17 cellular contexts compared by ENCODE assay signal in genomic region chr7:901041-901387, GRCh38. TPM values are rescaled to one million over a fixed set of nuclear protein-coding genes. Genes with fewer than 3 reads are reported as not detected.
DNase-seq lines count a peak whose midpoint lies in the region; ATAC-seq and TF ChIP-seq lines count a peak whose summit lies in the region.
"Had no signal": no experiment of that assay in that cellular context is flagged by ENCODE, and none has a peak within 500 bp of the region (broad histone marks: within the 10 kb centered on the region; RNA-seq: fewer than 3 reads in every experiment).

No MANE protein-coding gene starts in this region.

- no peaks in the 10 kb centered on the region for H3K9me2 ChIP-seq in SK-N-SH

- H3K27me3 ChIP-seq in SK-N-SH (ENCODE audit: insufficient read depth) (no peaks in the 10 kb centered on the region), layer of hippocampus (ENCODE audit: control insufficient read depth, insufficient read depth, low read length) (no peaks in the 10 kb centered on the region)
- H3K27me3 ChIP-seq: ovary, thyroid gland had no signal

- no peak overlapping the region for H3K4me3 Mint-ChIP-seq in activated CD8-positive, alpha-beta T cell treated with anti-CD3 and anti-CD28 coated beads for 36 hours
- no peak overlapping the region for H3K4me3 Mint-ChIP-seq in activated CD8-positive, alpha-beta T cell treated with anti-CD3 and anti-CD28 coated beads, Interleukin-2, amount 10 ng/mL, durations not matched to agents 7 days and 5 days
- no peak overlapping the region for H3K4me3 Mint-ChIP-seq in stimulated activated naive CD8-positive, alpha-beta T cell treated with anti-CD3 and anti-CD28 coated beads, Interleukin-15, amount 100 ng/mL, for 72 hours
- H3K4me3 Mint-ChIP-seq: activated naive CD4-positive, alpha-beta T cell treated with anti-CD3 and anti-CD28 coated beads, Interleukin-2, amount 50 U/mL, for 24 hours had no signal

- intact Hi-C loops in activated CD8-positive, alpha-beta T cell treated with anti-CD3 and anti-CD28 coated beads for 36 hours (cut with micrococcal nuclease) = no loop called here

- WGBS in SK-N-SH (ENCODE audit: low lambda C conversion rate) = 74% methylated on average over 6 of the region's 8 CpGs

- H3K4me2 ChIP-seq in SK-N-SH = peak overlapping the region; percentile 57

- H3K36me3 Mint-ChIP-seq in activated CD8-positive, alpha-beta T cell treated with anti-CD3 and anti-CD28 coated beads for 36 hours (ENCODE audit: low read depth) = peaks cover 23% of the 10 kb centered on the region
- peaks cover 8% of the 10 kb centered on the region for H3K36me3 Mint-ChIP-seq in activated CD8-positive, alpha-beta T cell treated with anti-CD3 and anti-CD28 coated beads, Interleukin-2, amount 10 ng/mL, durations not matched to agents 7 days and 5 days (ENCODE audit: low read depth)

- TF ChIP-seq EP300 in SK-N-SH (IDR thresholded peaks at IDR 0.05; ENCODE audit: borderline replicate concordance in 1 of 2, low read depth in 1 of 2, low read length in 1 of 2) = no peak

- DNase-seq in activated CD8-positive, alpha-beta T cell treated with anti-CD3 and anti-CD28 coated beads for 36 hours = no peak
- no peak for DNase-seq in activated CD8-positive, alpha-beta T cell treated with anti-CD3 and anti-CD28 coated beads, Interleukin-2, amount 10 ng/mL, durations not matched to agents 7 days and 5 days
- no peak for DNase-seq in SK-N-SH
- DNase-seq in stimulated activated naive CD8-positive, alpha-beta T cell treated with anti-CD3 and anti-CD28 coated beads, Interleukin-15, amount 100 ng/mL, for 72 hours = no peak
- DNase-seq in activated CD8-positive, alpha-beta memory T cell treated with anti-CD3 and anti-CD28 coated beads for 24 hours = no peak
- DNase-seq in NCI-H345 (lab: John Stamatoyannopoulos, UW) = no peak
- DNase-seq: activated T-cell treated with anti-CD3 and anti-CD28 coated beads, Interleukin-2, amount 50 U/mL, for 1 hour; NCI-H1417 treated with DMSO at 0.1 percent for 48 hours had no signal

- CTCF ChIA-PET in activated CD8-positive, alpha-beta T cell treated with anti-CD3 and anti-CD28 coated beads for 36 hours (lab: Charles Lee) = no interaction called here
- CTCF ChIA-PET in activated CD8-positive, alpha-beta T cell treated with anti-CD3 and anti-CD28 coated beads, Interleukin-2, amount 10 ng/mL, durations not matched to agents 7 days and 5 days (lab: Charles Lee) = no interaction called here
- CTCF ChIA-PET in SK-N-SH (lab: Yijun Ruan, JAX) = interaction anchor here (0.6 to 3.6 kb wide), 10 partner anchors 9 to 729 kb away, joined by 3 to 15 read pairs (median 4); partner anchors contain the start of gene GPR146

- H3K36me3 ChIP-seq in SK-N-SH (replicated peaks in 1 of 2; ENCODE audit: control insufficient read depth in 1 of 2, insufficient read depth in 2 of 2, low read length in 1 of 2) = peaks cover 0 to 18% of the 10 kb centered on the region in 2 experiments
- H3K36me3 ChIP-seq: ovary had no signal

- no peaks in the 10 kb centered on the region for H3K9me3 ChIP-seq in SK-N-SH
- H3K9me3 ChIP-seq: gastrocnemius medialis, left lung, ovary, thyroid gland had no signal

- ATAC-seq in activated CD8-positive, alpha-beta T cell treated with anti-CD3 and anti-CD28 coated beads for 36 hours = peak; percentile 10
- ATAC-seq in activated CD8-positive, alpha-beta T cell treated with anti-CD3 and anti-CD28 coated beads, Interleukin-2, amount 10 ng/mL, durations not matched to agents 7 days and 5 days = no peak
- ATAC-seq in stimulated activated naive CD8-positive, alpha-beta T cell treated with anti-CD3 and anti-CD28 coated beads, Interleukin-15, amount 100 ng/mL, for 72 hours = peak; percentile 24
- no peak for ATAC-seq in GM18909 (IDR thresholded peaks at IDR 0.05; ENCODE audit: poor library complexity, unreplicated experiment)

- H3K4me1 Mint-ChIP-seq in activated CD8-positive, alpha-beta T cell treated with anti-CD3 and anti-CD28 coated beads for 36 hours (ENCODE audit: low read depth) = no peaks in the 10 kb centered on the region
- H3K4me1 Mint-ChIP-seq in activated CD8-positive, alpha-beta T cell treated with anti-CD3 and anti-CD28 coated beads, Interleukin-2, amount 10 ng/mL, durations not matched to agents 7 days and 5 days (ENCODE audit: low read depth) = no peaks in the 10 kb centered on the region
- no peaks in the 10 kb centered on the region for H3K4me1 Mint-ChIP-seq in stimulated activated naive CD8-positive, alpha-beta T cell treated with anti-CD3 and anti-CD28 coated beads, Interleukin-15, amount 100 ng/mL, for 72 hours
- H3K4me1 Mint-ChIP-seq: activated naive CD4-positive, alpha-beta T cell treated with anti-CD3 and anti-CD28 coated beads, Interleukin-2, amount 50 U/mL, for 24 hours had no signal

- no peaks in the 10 kb centered on the region for H3K79me2 ChIP-seq in SK-N-SH (ENCODE audit: insufficient read depth)

- no peak overlapping the region for H3K27ac Mint-ChIP-seq in activated CD8-positive, alpha-beta T cell treated with anti-CD3 and anti-CD28 coated beads for 36 hours
- H3K27ac Mint-ChIP-seq in activated CD8-positive, alpha-beta T cell treated with anti-CD3 and anti-CD28 coated beads, Interleukin-2, amount 10 ng/mL, durations not matched to agents 7 days and 5 days = no peak overlapping the region
- no peak overlapping the region for H3K27ac Mint-ChIP-seq in stimulated activated naive CD8-positive, alpha-beta T cell treated with anti-CD3 and anti-CD28 coated beads, Interleukin-15, amount 100 ng/mL, for 72 hours
- H3K27ac Mint-ChIP-seq: activated naive CD4-positive, alpha-beta T cell treated with anti-CD3 and anti-CD28 coated beads, Interleukin-2, amount 50 U/mL, for 24 hours had no signal

- no peak overlapping the region for H3K4me3 ChIP-seq in SK-N-SH (ENCODE audit: low read depth in 2 of 2, low read length in 1 of 2)
- H3K4me3 ChIP-seq: gastrocnemius medialis, left lung, ovary, skin epidermis, thyroid gland had no signal

- no peak for TF ChIP-seq CTCF in activated CD8-positive, alpha-beta T cell treated with anti-CD3 and anti-CD28 coated beads for 36 hours (IDR thresholded peaks at IDR 0.05)
- no peak for TF ChIP-seq CTCF in SK-N-SH (IDR thresholded peaks at IDR 0.05)

- H3K9ac ChIP-seq in SK-N-SH = 0 out of 2 replicates have a peak overlapping the region, but pooled peaks have one; percentile 2

- no peak for TF ChIP-seq RAD21 in SK-N-SH (IDR thresholded peaks at IDR 0.05; ENCODE audit: low read length)

- H3K9me3 Mint-ChIP-seq in activated CD8-positive, alpha-beta T cell treated with anti-CD3 and anti-CD28 coated beads for 36 hours = no peaks in the 10 kb centered on the region
- no peaks in the 10 kb centered on the region for H3K9me3 Mint-ChIP-seq in activated CD8-positive, alpha-beta T cell treated with anti-CD3 and anti-CD28 coated beads, Interleukin-2, amount 10 ng/mL, durations not matched to agents 7 days and 5 days (ENCODE audit: insufficient read depth)
- no peaks in the 10 kb centered on the region for H3K9me3 Mint-ChIP-seq in stimulated activated naive CD8-positive, alpha-beta T cell treated with anti-CD3 and anti-CD28 coated beads, Interleukin-15, amount 100 ng/mL, for 72 hours
- H3K9me3 Mint-ChIP-seq: activated naive CD4-positive, alpha-beta T cell treated with anti-CD3 and anti-CD28 coated beads, Interleukin-2, amount 50 U/mL, for 24 hours had no signal

- H3K27ac ChIP-seq in SK-N-SH (ENCODE audit: low read depth in 2 of 2, low read length in 1 of 2) (peak overlapping the region in 1 of 2 experiments; percentile 39; a peak in 1 of 4 replicates), layer of hippocampus (ENCODE audit: low read depth, low read length) (peak overlapping the region; percentile 62)
- H3K27ac ChIP-seq: 22Rv1, gastrocnemius medialis, left lung, skin epidermis, thyroid gland had no signal

- no peaks in the 10 kb centered on the region for H4K20me1 ChIP-seq in SK-N-SH (ENCODE audit: insufficient read depth)

- POLR2A ChIA-PET in activated CD8-positive, alpha-beta T cell treated with anti-CD3 and anti-CD28 coated beads for 36 hours (lab: Charles Lee) = interaction anchor here (1.5 kb wide), 1 partner anchor 66 kb away, joined by 5 read pairs; no protein-coding TSS in a partner anchor
- POLR2A ChIA-PET in activated CD8-positive, alpha-beta T cell treated with anti-CD3 and anti-CD28 coated beads, Interleukin-2, amount 10 ng/mL, durations not matched to agents 7 days and 5 days (lab: Charles Lee) = interaction anchor here (0.6 kb wide), 1 partner anchor 48 kb away, joined by 3 read pairs; no protein-coding TSS in a partner anchor
- POLR2A ChIA-PET in SK-N-SH (lab: Yijun Ruan, JAX) = interaction anchor here (1.2 to 1.5 kb wide), 3 partner anchors 9 to 133 kb away, joined by 3 to 5 read pairs (median 4); partner anchors contain the start of gene GET4

- H3K4me1 ChIP-seq in SK-N-SH (ENCODE audit: control insufficient read depth in 1 of 2, insufficient read depth in 2 of 2, low read depth in 1 of 2, low read length in 1 of 2) = peaks cover 14 to 19% of the 10 kb centered on the region in 2 experiments; a peak in 3 of 4 replicates
- H3K4me1 ChIP-seq: gastrocnemius medialis had no signal

- peaks cover 9% of the 10 kb centered on the region for H3F3A ChIP-seq in SK-N-SH (replicated peaks; ENCODE audit: insufficient read depth)

- H2AFZ ChIP-seq in SK-N-SH (ENCODE audit: low read depth) = peak overlapping the region; percentile 30; the same call in 1 of the 2 replicates

- H3K27me3 Mint-ChIP-seq in activated CD8-positive, alpha-beta T cell treated with anti-CD3 and anti-CD28 coated beads for 36 hours = no peaks in the 10 kb centered on the region
- no peaks in the 10 kb centered on the region for H3K27me3 Mint-ChIP-seq in activated CD8-positive, alpha-beta T cell treated with anti-CD3 and anti-CD28 coated beads, Interleukin-2, amount 10 ng/mL, durations not matched to agents 7 days and 5 days (ENCODE audit: low read depth)
- H3K27me3 Mint-ChIP-seq in stimulated activated naive CD8-positive, alpha-beta T cell treated with anti-CD3 and anti-CD28 coated beads, Interleukin-15, amount 100 ng/mL, for 72 hours = no peaks in the 10 kb centered on the region
- H3K27me3 Mint-ChIP-seq: activated naive CD4-positive, alpha-beta T cell treated with anti-CD3 and anti-CD28 coated beads, Interleukin-2, amount 50 U/mL, for 24 hours had no signal

RNA-seq across cellular contexts. Expression of gene GET4, which starts 24.7 kb away (rescaled TPM):
- total RNA-seq in activated CD8-positive, alpha-beta T cell treated with anti-CD3 and anti-CD28 coated beads for 36 hours = 10 to 100 TPM; 20.6 to 31.9 TPM
- 10 to 100 TPM; 32.2 to 38.3 TPM for total RNA-seq in activated CD8-positive, alpha-beta T cell treated with anti-CD3 and anti-CD28 coated beads, Interleukin-2, amount 10 ng/mL, durations not matched to agents 7 days and 5 days
- polyA plus RNA-seq in SK-N-SH (2012; rRNA removed) = 63.1 and 65.4 TPM in 2 replicates
- 20.4 and 32.7 TPM in 2 replicates for polyA plus RNA-seq in SK-N-SH (2012; cell fraction: cytosol; rRNA removed)
- 341 and 380 TPM in 2 replicates for polyA plus RNA-seq in SK-N-SH (2012; cell fraction: nucleus; rRNA removed)

RNA-seq across cellular contexts. Expression of gene ADAP1, which starts 53.5 kb away (rescaled TPM):
- 10 to 100 TPM; 34.6 to 40.9 TPM for total RNA-seq in activated CD8-positive, alpha-beta T cell treated with anti-CD3 and anti-CD28 coated beads for 36 hours
- 10 to 100 TPM; 24.2 to 28.6 TPM for total RNA-seq in activated CD8-positive, alpha-beta T cell treated with anti-CD3 and anti-CD28 coated beads, Interleukin-2, amount 10 ng/mL, durations not matched to agents 7 days and 5 days
- 3.2 and 5.4 TPM in 2 replicates for polyA plus RNA-seq in SK-N-SH (2012; rRNA removed)
- polyA plus RNA-seq in SK-N-SH (2012; cell fraction: cytosol; rRNA removed) = 2.0 and 2.8 TPM in 2 replicates
- polyA plus RNA-seq in SK-N-SH (2012; cell fraction: nucleus; rRNA removed) = 8.1 and 8.6 TPM in 2 replicates

Comparison
In these comparisons a context has a peak if more than half of its experiments do, and no peak if none do; other contexts are left out.
1. ATAC-seq: peak in activated CD8-positive, alpha-beta T cell treated with anti-CD3 and anti-CD28 coated beads for 36 hours (single experiment) and stimulated activated naive CD8-positive, alpha-beta T cell treated with anti-CD3 and anti-CD28 coated beads, Interleukin-15, amount 100 ng/mL, for 72 hours (single experiment); none in activated CD8-positive, alpha-beta T cell treated with anti-CD3 and anti-CD28 coated beads, Interleukin-2, amount 10 ng/mL, durations not matched to agents 7 days and 5 days (single experiment) and GM18909 (single experiment).